8 cellular contexts compared by ENCODE assay signal in genomic region chr12:43835264-43835655, GRCh38. TPM values are rescaled to one million over a fixed set of nuclear protein-coding genes. Genes with fewer than 3 reads are reported as not detected.
DNase-seq lines count a peak whose midpoint lies in the region; ATAC-seq and TF ChIP-seq lines count a peak whose summit lies in the region.

No MANE protein-coding gene starts in this region.

- no peak overlapping the region; the same call in 1 of the 2 replicates for H3K27ac ChIP-seq in SJCRH30
- H3K27ac ChIP-seq in esophagus muscularis mucosa (replicated peaks in 1 of 4), result peak overlapping the region; percentile 96 to 98 (median 97)
- no peak overlapping the region for H3K27ac ChIP-seq in neutrophil

- H3K27me3 ChIP-seq in SJCRH30 (no peaks in the 10 kb centered on the region), esophagus muscularis mucosa (no peaks in the 10 kb centered on the region), neutrophil (peaks cover 89% of the 10 kb centered on the region)

- H3K4me1 ChIP-seq in SJCRH30 (no peaks in the 10 kb centered on the region), esophagus muscularis mucosa (peaks cover 8 to 21% (median 19%) of the 10 kb centered on the region in 4 donors), neutrophil (ENCODE audit: control insufficient read depth in 1 of 2, insufficient read depth in 1 of 2, low read depth in 1 of 2, low read length in 1 of 2) (peaks cover 34 to 39% of the 10 kb centered on the region in 2 experiments)

- TF ChIP-seq POLR2A in esophagus muscularis mucosa (IDR thresholded peaks at IDR 0.05; ENCODE audit: low read depth), result no peak

- DNase-seq in SJCRH30 (no peak), esophagus muscularis mucosa (ENCODE audit: extremely low spot score) (no peak), hepatic stellate cell (ENCODE audit: low spot score) (no peak), GF-D8 (lab: John Stamatoyannopoulos, UW) (no peak)

- 79% methylated on average over 3 of the region's 6 CpGs for WGBS in esophagus muscularis mucosa

- no peaks in the 10 kb centered on the region for H3K36me3 ChIP-seq in SJCRH30
- H3K36me3 ChIP-seq in esophagus muscularis mucosa, result no peaks in the 10 kb centered on the region
- no peaks in the 10 kb centered on the region for H3K36me3 ChIP-seq in neutrophil

- TF ChIP-seq CTCF in GM12875 (IDR thresholded peaks at IDR 0.05; ENCODE audit: borderline replicate concordance, insufficient read depth, low read depth, low read length) (no peak), esophagus muscularis mucosa (IDR thresholded peaks at IDR 0.05) (no peak), neutrophil (IDR thresholded peaks at IDR 0.05) (no peak)

- intact Hi-C loops in esophagus muscularis mucosa (cut with DNase I), result loop anchor here (1.0 kb wide), 1 partner anchor 29 kb away; the partner anchor contains the start of gene TWF1

- H3K9me3 ChIP-seq in SJCRH30 (replicated peaks) (no peaks in the 10 kb centered on the region), esophagus muscularis mucosa (no peaks in the 10 kb centered on the region), neutrophil (no peaks in the 10 kb centered on the region)

- ATAC-seq in HG02571 (IDR thresholded peaks at IDR 0.05; ENCODE audit: unreplicated experiment), result peak; percentile 8
- no peak for ATAC-seq in GM21723 (IDR thresholded peaks at IDR 0.05; ENCODE audit: unreplicated experiment)

- H3K4me3 ChIP-seq in GM12875 (ENCODE audit: low read depth, low read length) (peak overlapping the region; percentile 82), SJCRH30 (peak overlapping the region; percentile 75), esophagus muscularis mucosa (peak overlapping the region; percentile 80 to 89 (median 84)), neutrophil (ENCODE audit: low read depth in 1 of 2, low read length in 1 of 2) (peak overlapping the region; percentile 63 to 65)

- no peak for TF ChIP-seq EP300 in esophagus muscularis mucosa (IDR thresholded peaks at IDR 0.05)

RNA-seq across cellular contexts. Expression of gene TMEM117, which starts 0.6 kb away (rescaled TPM):
- total RNA-seq in SJCRH30 (2014; rRNA removed; shearing (Covaris generic)), result 12.6 and 15.9 TPM in 2 replicates
- total RNA-seq in esophagus muscularis mucosa, result 10 to 100 TPM; 11.2 to 18.7 (median 12.8) TPM

RNA-seq across cellular contexts. Expression of gene TWF1, which starts 29.1 kb away (rescaled TPM):
- total RNA-seq in SJCRH30 (2014; rRNA removed; shearing (Covaris generic)), result 125 and 147 TPM in 2 replicates
- 100 to 1,000 TPM in 1 of 4 donors, 10 to 100 TPM in 3; 94.7 to 105 (median 97.3) TPM for total RNA-seq in esophagus muscularis mucosa

Comparison
In these comparisons a context has a peak if more than half of its experiments do, and no peak if none do; other contexts are left out.
1. H3K27ac ChIP-seq: peak in esophagus muscularis mucosa (4 of 4); none in SJCRH30 (single experiment) and neutrophil (single experiment).
2. Peak in every context shown above with its lines, with median percentiles within 50 percentile points of each other: H3K4me3 ChIP-seq.